10 cellular contexts compared by ENCODE assay signal in genomic region chr5:64939772-64940510, GRCh38.
DNase-seq lines count a peak whose midpoint lies in the region; ATAC-seq and TF ChIP-seq lines count a peak whose summit lies in the region.
"Had no signal": no experiment of that assay in that cellular context is flagged by ENCODE, and none has a peak within 500 bp of the region (broad histone marks: within the 10 kb centered on the region; RNA-seq: fewer than 3 reads in every experiment).

No MANE protein-coding gene starts in this region.

- no peak for TF ChIP-seq CTCF in AG10803 (conservative IDR thresholded peaks at IDR 0.05; ENCODE audit: low read length)
- TF ChIP-seq CTCF in IMR-90 (conservative IDR thresholded peaks at IDR 0.05; ENCODE audit: low read depth, low read length), result no peak
- TF ChIP-seq CTCF in epithelial cell of esophagus (IDR thresholded peaks at IDR 0.05; ENCODE audit: insufficient read depth, low read depth, low read length, missing control alignments), result no peak
- no peak for TF ChIP-seq CTCF in coronary artery (IDR thresholded peaks at IDR 0.05)

- peaks cover 10% of the 10 kb centered on the region for H3K4me1 ChIP-seq in IMR-90 (ENCODE audit: control insufficient read depth, insufficient read depth, low read length)
- peaks cover 8% of the 10 kb centered on the region for H3K4me1 ChIP-seq in mesodermal cell (ENCODE audit: control insufficient read depth, insufficient read depth, low read length, poor library complexity, severe bottlenecking)
- H3K4me1 ChIP-seq: uterus had no signal

- no peak overlapping the region for H3K23ac ChIP-seq in IMR-90 (ENCODE audit: low read depth, low read length)

- peak overlapping the region; percentile 58 for H3K4me2 ChIP-seq in IMR-90 (ENCODE audit: low read depth, low read length)

- peak overlapping the region; percentile 21; the same call in 1 of the 2 replicates for H3K18ac ChIP-seq in IMR-90 (ENCODE audit: low read depth, low read length)

- no peak for TF ChIP-seq RAD21 in IMR-90 (IDR thresholded peaks at IDR 0.05; ENCODE audit: low read length)

- peak overlapping the region; percentile 19 for H4K91ac ChIP-seq in IMR-90 (ENCODE audit: insufficient read depth, low read depth, low read length)

- ATAC-seq in IMR-90 (ENCODE audit: low read depth) (peak; percentile 87), GM21529 (IDR thresholded peaks at IDR 0.05; ENCODE audit: unreplicated experiment) (no peak)

- H2BK15ac ChIP-seq in IMR-90 (ENCODE audit: low read depth, low read length), result no peak overlapping the region; the same call in 2 of the 3 replicates

- H3K9me3 ChIP-seq in IMR-90 (ENCODE audit: control insufficient read depth, insufficient read depth, low read length) (no peaks in the 10 kb centered on the region), mesodermal cell (ENCODE audit: control insufficient read depth, low read length) (no peaks in the 10 kb centered on the region)
- H3K9me3 ChIP-seq: uterus had no signal

- peak overlapping the region; percentile 34 for H2AFZ ChIP-seq in IMR-90 (replicated peaks; ENCODE audit: low read length, poor library complexity)

- H3K4me3 ChIP-seq in AG10803 (ENCODE audit: low read length) (no peak overlapping the region), IMR-90 (ENCODE audit: insufficient read depth, low read depth, low read length) (no peak overlapping the region), epithelial cell of esophagus (ENCODE audit: low read length) (no peak overlapping the region), mesodermal cell (ENCODE audit: extremely low read depth, insufficient read depth, low read length, poor library complexity, severe bottlenecking) (no peak overlapping the region), coronary artery (no peak overlapping the region)
- H3K4me3 ChIP-seq: uterus had no signal

- H3K9ac ChIP-seq in IMR-90 (ENCODE audit: low read depth, low read length), result peak overlapping the region; percentile 58; the same call in 1 of the 2 replicates

- H2BK20ac ChIP-seq in IMR-90 (ENCODE audit: low read depth, low read length), result peak overlapping the region; percentile 57; the same call in 1 of the 2 replicates

- CTCF ChIA-PET in IMR-90 (lab: Yijun Ruan, JAX), result interaction anchor here (0.6 kb wide), 1 partner anchor 83 kb away, joined by 4 read pairs; no protein-coding TSS in a partner anchor

- in situ Hi-C loops in IMR-90 (cut with MboI; ENCODE audit: low sequenced_read_pairs), result no loop called here

- H2AK5ac ChIP-seq in IMR-90 (ENCODE audit: low read depth, low read length), result peak overlapping the region; percentile 48; the same call in 1 of the 2 replicates

- H3K36me3 ChIP-seq in IMR-90 (ENCODE audit: control insufficient read depth, insufficient read depth, low read length), result no peaks in the 10 kb centered on the region
- no peaks in the 10 kb centered on the region for H3K36me3 ChIP-seq in mesodermal cell (ENCODE audit: control insufficient read depth, insufficient read depth, low read length)
- H3K36me3 ChIP-seq: uterus had no signal

- peak overlapping the region; percentile 51 for H2AK9ac ChIP-seq in IMR-90 (replicated peaks; ENCODE audit: low read depth, low read length, poor library complexity)

- POLR2A ChIA-PET in IMR-90 (lab: Charles Lee; ENCODE audit: unreplicated experiment), result interaction anchor here (0.6 kb wide), 2 partner anchors 64 to 86 kb away, joined by 3 to 18 read pairs; no protein-coding TSS in a partner anchor

- intact Hi-C loops in IMR-90 (cut with micrococcal nuclease), result no loop called here

- peak overlapping the region; percentile 17 for H3K27ac ChIP-seq in IMR-90 (ENCODE audit: insufficient read depth, low read length)
- H3K27ac ChIP-seq in mesodermal cell (ENCODE audit: low read depth, low read length, severe bottlenecking), result peak overlapping the region; percentile 13
- no peak overlapping the region for H3K27ac ChIP-seq in coronary artery
- H3K27ac ChIP-seq: uterus had no signal

- peak overlapping the region; percentile 74 to 81; a peak in 3 of 4 replicates for H4K8ac ChIP-seq in IMR-90 (ENCODE audit: low read depth in 2 of 2, low read length in 2 of 2)

- H2BK5ac ChIP-seq in IMR-90 (ENCODE audit: low read depth, low read length, poor library complexity, severe bottlenecking), result peak overlapping the region; percentile 53

- DNase-seq in AG10803 (ENCODE audit: low read depth) (peak; percentile 3), IMR-90 (peak; percentile 59), epithelial cell of esophagus (ENCODE audit: low read depth) (peak; percentile 67), coronary artery (ENCODE audit: low spot score) (no peak), NOMO-1 treated with DMSO at 0.1 percent for 48 hours (lab: John Stamatoyannopoulos, UW; ENCODE audit: unreplicated experiment) (no peak)
- no peak for DNase-seq in NK-92 treated with Interleukin-12 subunit alpha and Interleukin-12 subunit beta, amount 100 ng/mL, for 24 hours (lab: John Stamatoyannopoulos, UW)
- DNase-seq: activated B cell treated with CpG ODN at 0.5 μM for 24 hours had no signal

- H3K79me1 ChIP-seq in IMR-90 (ENCODE audit: low read depth in 1 of 2, low read length in 2 of 2), result peaks cover 3 to 5% of the 10 kb centered on the region in 2 experiments; a peak in 2 of 4 replicates

- H3K14ac ChIP-seq in IMR-90 (replicated peaks; ENCODE audit: low read depth, low read length), result peak overlapping the region; percentile 52

- H3K9me1 ChIP-seq in IMR-90 (ENCODE audit: insufficient read depth, low read length), result no peaks in the 10 kb centered on the region

- no peaks in the 10 kb centered on the region for H3K27me3 ChIP-seq in IMR-90 (ENCODE audit: control insufficient read depth, insufficient read depth, low read length)
- H3K27me3 ChIP-seq: uterus had no signal

- TF ChIP-seq POLR2A in IMR-90 (IDR thresholded peaks at IDR 0.05; ENCODE audit: low read depth, low read length), result no peak

- no TSS peak for BruUV-seq in IMR-90 (replicated peaks; lab: Mats Ljungman, UMichigan)

- peak overlapping the region; percentile 67; the same call in 1 of the 2 replicates for H4K5ac ChIP-seq in IMR-90 (ENCODE audit: low read depth, low read length)

- WGBS in IMR-90 (ENCODE audit: extremely low coverage in 2 of 2, insufficient read length in 1 of 2), 2 experiments, result 92% methylated on average over 4 of the region's 17 CpGs; no CpG with 5 or more reads in 1 of the 2 experiments
- WGBS in mesodermal cell (ENCODE audit: insufficient coverage in 2 of 2), 2 experiments, result 51% methylated on average over 10 to 15 of the region's 17 CpGs

- dilution Hi-C loops in IMR-90 (cut with HindIII; ENCODE audit: low sequenced_read_pairs, unreplicated experiment), result no loop called here

- peak overlapping the region; percentile 59; the same call in 1 of the 2 replicates for H3K56ac ChIP-seq in IMR-90 (ENCODE audit: extremely low read depth, insufficient read depth, low read length)

- peak overlapping the region; percentile 64 for H3K4ac ChIP-seq in IMR-90 (ENCODE audit: low read depth, low read length)

- H2BK120ac ChIP-seq in IMR-90 (ENCODE audit: low read depth, low read length), result peak overlapping the region; percentile 56; the same call in 1 of the 2 replicates

- H4K20me1 ChIP-seq in IMR-90 (ENCODE audit: insufficient read depth, low read length), result no peaks in the 10 kb centered on the region

TF ChIP-seq in IMR-90, 13 proteins besides CTCF, POLR2A, EP300 and RAD21:
- TF ChIP-seq SMC3 (IDR thresholded peaks at IDR 0.05; ENCODE audit: low read depth, low read length) (no peak), MAZ (IDR thresholded peaks at IDR 0.05; ENCODE audit: borderline replicate concordance, low read depth, low read length) (no peak), USF2 (IDR thresholded peaks at IDR 0.05; ENCODE audit: low read depth, low read length) (no peak)

Comparison
In these comparisons a context has a peak if more than half of its experiments do, and no peak if none do; other contexts are left out.
1. DNase-seq: peak in AG10803 (single experiment), IMR-90 (single experiment) and epithelial cell of esophagus (single experiment); none in coronary artery (single experiment), NOMO-1 treated with DMSO at 0.1 percent for 48 hours (single experiment) and NK-92 treated with Interleukin-12 subunit alpha and Interleukin-12 subunit beta, amount 100 ng/mL, for 24 hours (single experiment).
2. H3K27ac ChIP-seq: peak in IMR-90 (single experiment) and mesodermal cell (single experiment); none in coronary artery (0 of 2).